In the genomic region with DNA sequence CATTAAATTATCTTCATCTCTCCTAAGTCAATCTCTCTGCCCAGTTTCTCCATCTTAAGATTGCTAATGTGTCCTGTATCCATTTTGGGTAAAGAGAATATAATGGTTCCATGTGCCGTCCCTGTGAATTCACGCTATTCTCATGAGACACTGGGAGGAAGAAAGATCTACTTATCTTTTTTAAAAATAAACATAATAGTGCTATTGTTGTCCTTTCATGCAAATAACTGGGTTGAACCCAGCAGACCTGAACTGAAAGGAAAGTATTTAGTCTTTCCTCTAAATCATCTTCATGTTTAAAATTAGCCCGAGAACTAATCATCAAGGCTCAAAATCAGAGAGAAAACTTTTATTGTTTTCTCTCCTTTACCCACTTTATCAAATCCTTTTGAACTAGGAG, we compare ENCODE assay signal across 14 cellular contexts. TPM values are rescaled to one million over a fixed set of nuclear protein-coding genes. Genes with fewer than 3 reads are reported as not detected.
DNase-seq lines count a peak whose midpoint lies in the region; ATAC-seq, FAIRE-seq and TF ChIP-seq lines count a peak whose summit lies in the region.
"Had no signal": no experiment of that assay in that cellular context is flagged by ENCODE, and none has a peak within 500 bp of the region (broad histone marks: within the 10 kb centered on the region; RNA-seq: fewer than 3 reads in every experiment).

No MANE protein-coding gene starts in this region.

- TF ChIP-seq CTCF in DOHH2 (IDR thresholded peaks at IDR 0.05; ENCODE audit: low read depth, low read length, poor library complexity, severe bottlenecking), result no peak
- no peak for TF ChIP-seq CTCF in Loucy (conservative IDR thresholded peaks at IDR 0.05; ENCODE audit: low read length)
- no peak for TF ChIP-seq CTCF in GM12878 (IDR thresholded peaks at IDR 0.05 in 2 of 3, conservative IDR thresholded peaks at IDR 0.05 in 1 of 3; ENCODE audit: control insufficient read depth in 2 of 3, extremely low read depth in 1 of 3, insufficient read depth in 1 of 3, low read depth in 3 of 3, low read length in 3 of 3)

- WGBS in GM12878 (ENCODE audit: insufficient coverage, insufficient replicate concordance, low lambda C conversion rate, missing lambda C conversion rate), result 2% methylated on average over 3 of the region's 3 CpGs

- ATAC-seq in GM19035 (IDR thresholded peaks at IDR 0.05; ENCODE audit: unreplicated experiment) (peak; percentile 29), GM12878 (peak; percentile 11), Right ventricle myocardium inferior (no peak)

- POLR2A ChIA-PET in GM12878 (lab: Charles Lee), result interaction anchor here (0.7 to 6.0 kb wide), 9 partner anchors 21 to 181 kb away, joined by 3 to 68 read pairs (median 4); a partner anchor contains a TSS

- H3K4me2 ChIP-seq in DOHH2 (ENCODE audit: low read length) (peak overlapping the region; percentile 96), Loucy (ENCODE audit: low read depth, low read length, poor library complexity, severe bottlenecking) (peak overlapping the region; percentile 26), GM12878 (ENCODE audit: control insufficient read depth, insufficient read depth) (peak overlapping the region; percentile 66)

- H4K20me1 ChIP-seq in DOHH2 (ENCODE audit: control insufficient read depth, insufficient read depth, low read depth, low read length), result no peaks in the 10 kb centered on the region
- no peaks in the 10 kb centered on the region for H4K20me1 ChIP-seq in Loucy (ENCODE audit: insufficient read depth, low read length, poor library complexity, severe bottlenecking)
- H4K20me1 ChIP-seq in GM12878 (ENCODE audit: control insufficient read depth, insufficient read depth), result no peaks in the 10 kb centered on the region

- H3K27me3 ChIP-seq in DOHH2 (ENCODE audit: control insufficient read depth, low read length) (peaks cover 10% of the 10 kb centered on the region), Loucy (ENCODE audit: insufficient read depth, low read length, poor library complexity, severe bottlenecking) (no peaks in the 10 kb centered on the region), GM12878 (replicated peaks in 1 of 2; ENCODE audit: control insufficient read depth in 2 of 2, insufficient read depth in 2 of 2, low read length in 1 of 2) (no peaks in the 10 kb centered on the region)

- intact Hi-C loops in GM12878 (cut with micrococcal nuclease; ENCODE audit: unreplicated experiment), result no loop called here
- intact Hi-C loops in Right ventricle myocardium inferior (cut with DNase I), result no loop called here

- H3K4me1 ChIP-seq in DOHH2 (ENCODE audit: control insufficient read depth, low read length) (peaks cover 83% of the 10 kb centered on the region), Loucy (ENCODE audit: insufficient read depth, low read length, poor library complexity, severe bottlenecking) (peaks cover 34% of the 10 kb centered on the region), GM12878 (ENCODE audit: control insufficient read depth, insufficient read depth, low read length) (peaks cover 74% of the 10 kb centered on the region)

- H3K9me3 ChIP-seq in DOHH2 (ENCODE audit: control insufficient read depth, insufficient read depth, low read length) (no peaks in the 10 kb centered on the region), Loucy (ENCODE audit: insufficient read depth, low read depth, low read length) (no peaks in the 10 kb centered on the region), GM12878 (replicated peaks; ENCODE audit: control insufficient read depth, insufficient read depth, low read length) (no peaks in the 10 kb centered on the region)

- no peak for TF ChIP-seq RAD21 in GM12878 (IDR thresholded peaks at IDR 0.05; ENCODE audit: insufficient read depth, low read depth, low read length)

- BruUV-seq in GM12878 (replicated peaks; lab: Mats Ljungman, UMichigan), result no TSS peak

- CTCF ChIA-PET in GM12878 (lab: Yijun Ruan, JAX), result interaction anchor here (0.7 to 2.8 kb wide), 11 partner anchors 8 to 196 kb away, joined by 3 to 14 read pairs (median 4); a partner anchor contains a TSS

- H3F3A ChIP-seq in DOHH2 (ENCODE audit: control insufficient read depth, insufficient read depth), result peaks cover 13% of the 10 kb centered on the region
- no peaks in the 10 kb centered on the region for H3F3A ChIP-seq in Loucy (ENCODE audit: low read depth)

- H3K9me2 ChIP-seq in DOHH2 (replicated peaks; ENCODE audit: control insufficient read depth, low read length), result no peaks in the 10 kb centered on the region
- no peaks in the 10 kb centered on the region for H3K9me2 ChIP-seq in Loucy (replicated peaks; ENCODE audit: low read depth, low read length)

- FAIRE-seq in GM12878 (lab: Jason Lieb, UNC), result no peak

- no peak overlapping the region for H2AFZ ChIP-seq in Loucy (ENCODE audit: low read length)
- H2AFZ ChIP-seq in GM12878 (ENCODE audit: control insufficient read depth, low read depth, low read length), result no peak overlapping the region

- H3K27ac ChIP-seq in DOHH2 (ENCODE audit: low read depth, low read length), result peak overlapping the region; percentile 91
- H3K27ac ChIP-seq in GM12878 (ENCODE audit: control insufficient read depth, insufficient read depth), result peak overlapping the region; percentile 92
- H3K27ac ChIP-seq: coronary artery, SK-N-MC had no signal

- peak overlapping the region; percentile 71 for H3K4me3 ChIP-seq in DOHH2 (ENCODE audit: low read length)
- H3K4me3 ChIP-seq in Loucy (ENCODE audit: low read length, poor library complexity, severe bottlenecking), result no peak overlapping the region
- H3K4me3 ChIP-seq in GM12878, result peak overlapping the region; percentile 26
- H3K4me3 ChIP-seq: coronary artery, SK-N-MC had no signal

- H3K79me2 ChIP-seq in DOHH2 (ENCODE audit: control insufficient read depth, low read length) (no peaks in the 10 kb centered on the region), Loucy (ENCODE audit: insufficient read depth, low read length) (no peaks in the 10 kb centered on the region), GM12878 (ENCODE audit: control insufficient read depth, insufficient read depth, low read length) (peaks cover 65% of the 10 kb centered on the region)

- SMC1A ChIA-PET in GM12878 (lab: Charles Lee; ENCODE audit: uncharacterized antibody, unreplicated experiment), result interaction anchor here (1.1 to 17.6 kb wide), 15 partner anchors 13 to 196 kb away, joined by 3 to 259 read pairs (median 4); a partner anchor contains a TSS

- no peak overlapping the region for H3K9ac ChIP-seq in Loucy (ENCODE audit: low read depth, low read length, poor library complexity, severe bottlenecking)
- peak overlapping the region; percentile 36 for H3K9ac ChIP-seq in GM12878 (ENCODE audit: control insufficient read depth, insufficient read depth, low read length)

- no peaks in the 10 kb centered on the region for H3K36me3 ChIP-seq in DOHH2 (ENCODE audit: control insufficient read depth, low read length)
- H3K36me3 ChIP-seq in Loucy (ENCODE audit: insufficient read depth, low read length), result no peaks in the 10 kb centered on the region
- H3K36me3 ChIP-seq in GM12878 (ENCODE audit: control insufficient read depth in 2 of 2, insufficient read depth in 2 of 2, low read length in 1 of 2), result peaks cover 12 to 21% of the 10 kb centered on the region in 2 experiments

- RAD21 ChIA-PET in GM12878 (lab: Charles Lee; ENCODE audit: unreplicated experiment), result interaction anchor here (0.6 to 15.7 kb wide), 14 partner anchors 8 to 196 kb away, joined by 3 to 194 read pairs (median 4); a partner anchor contains a TSS

- DNase-seq in GM12878 (ENCODE audit: low read depth, low spot score), result no peak
- DNase-seq in GOT3 (lab: John Stamatoyannopoulos, UW), result no peak
- no peak for DNase-seq in Right ventricle myocardium inferior (ENCODE audit: missing footprints)
- no peak for DNase-seq in GM19240 (ENCODE audit: insufficient read length, low spot score)
- DNase-seq in NOMO-1 treated with dmso at 0.1 percent for 144 hours (lab: John Stamatoyannopoulos, UW; ENCODE audit: unreplicated experiment), result no peak
- DNase-seq: mesendoderm, NCI-H2081 had no signal

- TF ChIP-seq EP300 in GM12878 (IDR thresholded peaks at IDR 0.05; ENCODE audit: borderline replicate concordance in 1 of 2, control insufficient read depth in 1 of 2, low read depth in 2 of 2, low read length in 2 of 2), result no peak; a peak in 1 of 4 replicates

- no peak for TF ChIP-seq POLR2A in GM12878 (IDR thresholded peaks at IDR 0.05; ENCODE audit: low read depth, low read length)

- in situ Hi-C loops in GM12878 (cut with MboI), result no loop called here

RNA-seq across cellular contexts. Expression of a gene that starts 22.4 kb away (rescaled TPM):
- 1,111 and 1,167 TPM in 2 replicates for total RNA-seq in GM12878 (2013; cell fraction: nucleolus; rRNA removed)
- total RNA-seq in GM12878 (2014; rRNA removed) (121 and 136 TPM in 2 replicates), GM12878 (2014; rRNA removed; fragmentation: Illumina TruSeq; extraction: Trizol) (134 and 145 TPM in 2 replicates), GM12878 (2021) (125 and 140 TPM in 2 replicates), Right ventricle myocardium inferior (0.24 TPM)
- 41.2 TPM for polyA plus RNA-seq in GM12878 (2011; ENCODE audit: low read depth)
- polyA plus RNA-seq in GM12878 (2011; rRNA removed) (260 and 289 TPM in 2 replicates), GM12878 (2014; fragmentation: Illumina TruSeq; extraction: Trizol) (134 and 155 TPM in 2 replicates), GM12878 (2014; fragmentation: Nextera tagmentation; extraction: Ambion mirVana) (100 to 1,000 TPM; 128 to 145 TPM), GM12878 (2014; rRNA removed) (154 and 204 TPM in 2 replicates), GM12878 (2016; fragmentation: Nextera tagmentation; extraction: Ambion mirVana) (10 to 100 TPM; 87.3 to 89.7 TPM)
- polyA plus RNA-seq in GM12878 (2011; cell fraction: cytosol; rRNA removed), result 194 and 205 TPM in 2 replicates
- 385 and 567 TPM in 2 replicates for polyA plus RNA-seq in GM12878 (2011; cell fraction: nucleus; rRNA removed)
- polyA plus RNA-seq in GM12878 (2012), result 73.7 and 121 TPM in 2 replicates
- 378 and 409 TPM in 2 replicates for polyA minus RNA-seq in GM12878 (2011; rRNA and poly(A)+ RNA removed)
- polyA minus RNA-seq in GM12878 (2011; cell fraction: cytosol; rRNA and poly(A)+ RNA removed), result 105 and 108 TPM in 2 replicates
- polyA minus RNA-seq in GM12878 (2011; cell fraction: nucleus; rRNA and poly(A)+ RNA removed), result 309 and 389 TPM in 2 replicates
- total RNA-seq: fibroblast of lung, osteocyte had no signal
- polyA plus RNA-seq: fibroblast of lung had no signal

RNA-seq across cellular contexts. Expression of a gene that starts 45.2 kb away (rescaled TPM):
- 245 and 258 TPM in 2 replicates for total RNA-seq in GM12878 (2013; cell fraction: nucleolus; rRNA removed)
- total RNA-seq in GM12878 (2014; rRNA removed) (12.3 and 15.2 TPM in 2 replicates), GM12878 (2014; rRNA removed; fragmentation: Illumina TruSeq; extraction: Trizol) (13.8 and 14.5 TPM in 2 replicates), GM12878 (2021) (10.4 and 14.2 TPM in 2 replicates), Right ventricle myocardium inferior (3.4 TPM)
- 12.7 TPM for polyA plus RNA-seq in GM12878 (2011; ENCODE audit: low read depth)
- polyA plus RNA-seq in GM12878 (2011; rRNA removed) (18.1 and 20.8 TPM in 2 replicates), GM12878 (2014; fragmentation: Illumina TruSeq; extraction: Trizol) (20.3 and 26.6 TPM in 2 replicates), GM12878 (2014; fragmentation: Nextera tagmentation; extraction: Ambion mirVana) (1 to 10 TPM; 3.4 to 6.8 TPM), GM12878 (2014; rRNA removed) (9.3 and 11.2 TPM in 2 replicates), GM12878 (2016; fragmentation: Nextera tagmentation; extraction: Ambion mirVana) (1 to 10 TPM; 7.5 to 7.9 TPM)
- 7.7 and 7.8 TPM in 2 replicates for polyA plus RNA-seq in GM12878 (2011; cell fraction: cytosol; rRNA removed)
- 20.4 and 23.3 TPM in 2 replicates for polyA plus RNA-seq in GM12878 (2011; cell fraction: nucleus; rRNA removed)
- 9.2 and 10.5 TPM in 2 replicates for polyA plus RNA-seq in GM12878 (2012)
- 21.3 and 24.2 TPM in 2 replicates for polyA minus RNA-seq in GM12878 (2011; rRNA and poly(A)+ RNA removed)
- polyA minus RNA-seq in GM12878 (2011; cell fraction: cytosol; rRNA and poly(A)+ RNA removed), result 2.3 and 2.4 TPM in 2 replicates
- polyA minus RNA-seq in GM12878 (2011; cell fraction: nucleus; rRNA and poly(A)+ RNA removed), result 16.3 and 17.8 TPM in 2 replicates
- total RNA-seq: fibroblast of lung, osteocyte had no signal
- polyA plus RNA-seq: fibroblast of lung had no signal

Comparison
In these comparisons a context has a peak if more than half of its experiments do, and no peak if none do; other contexts are left out.
1. H3K4me2 ChIP-seq: peak in every context shown above with its lines; median percentile 96 in DOHH2; 66 in GM12878; 26 in Loucy.
2. RNA of a gene that starts 22.4 kb away (total RNA-seq): 121 to 1,167 TPM in GM12878; 0.24 TPM in Right ventricle myocardium inferior (single experiment); every median in the first group is over 10 times any median in the second.